23 cellular contexts compared by ENCODE assay signal in genomic region chr6:149087898-149088297, GRCh38.
"Had no signal": no experiment of that assay in that cellular context is flagged by ENCODE, and none has a peak within 500 bp of the region (broad histone marks: within the 10 kb centered on the region; RNA-seq: fewer than 3 reads in every experiment).

No MANE protein-coding gene starts in this region.

- H3K36me3 ChIP-seq: brain microvascular endothelial cell had no signal

- H3K4me1 Mint-ChIP-seq: IgD-negative memory B cell had no signal

- H3K27me3 Mint-ChIP-seq: activated naive CD8-positive, alpha-beta T cell; T-cell had no signal

- H3K4me2 ChIP-seq: KMS-11 had no signal

- H3K27ac Mint-ChIP-seq: activated naive CD4-positive, alpha-beta T cell treated with anti-CD3 and anti-CD28 coated beads for 36 hours; IgD-negative memory B cell had no signal

- H3K9ac ChIP-seq: KMS-11 had no signal

- H3K27me3 ChIP-seq: brain microvascular endothelial cell had no signal

- ATAC-seq: activated CD4-positive, CD25-positive, alpha-beta regulatory T cell treated with anti-CD3 and anti-CD28 coated beads, Interleukin-2, amount 50 U/mL, for 24 hours; Panc1; Right ventricle myocardium inferior; T-cell had no signal

- DNase-seq: activated CD4-positive, alpha-beta T cell treated with anti-CD3 and anti-CD28 coated beads for 48 hours; activated CD4-positive, alpha-beta T cell treated with anti-CD3 and anti-CD28 coated beads, Interleukin-2, amount 50 U/mL, for 48 hours; activated gamma-delta T cell; activated naive CD4-positive, alpha-beta T cell treated with anti-CD3 and anti-CD28 coated beads for 36 hours; brain microvascular endothelial cell; caudate nucleus; NCI-H1092; NCI-H1417; NCI-H1930; NCI-H2171 treated with DMSO at 0.1 percent for 48 hours; NCI-H226; NCI-H526; NCI-H774; RPMI8226; T-cell had no signal

- H3K4me3 ChIP-seq: SK-N-MC had no signal

- H3K9me3 Mint-ChIP-seq: activated naive CD4-positive, alpha-beta T cell treated with anti-CD3 and anti-CD28 coated beads for 36 hours; IgD-negative memory B cell; T-cell; T-helper 2 cell treated with Interferon-gamma antibody and Interleukin-4, amounts not matched to agents 5 μg/mL and 100 μg/mL, for 36 hours had no signal

- H3K27ac ChIP-seq: brain microvascular endothelial cell, KMS-11, SK-N-MC had no signal

- H3K36me3 Mint-ChIP-seq: IgD-negative memory B cell, T-cell had no signal

- H3K4me3 Mint-ChIP-seq: activated naive CD4-positive, alpha-beta T cell treated with anti-CD3 and anti-CD28 coated beads for 36 hours; activated naive CD8-positive, alpha-beta T cell; IgD-negative memory B cell; T-cell; T-helper 2 cell treated with Interferon-gamma antibody and Interleukin-4, amounts not matched to agents 5 μg/mL and 100 μg/mL, for 36 hours had no signal
